ENCODE assay signal across 10 cellular contexts in genomic region chr10:43355749-43356371, GRCh38. TPM values are rescaled to one million over a fixed set of nuclear protein-coding genes. Genes with fewer than 3 reads are reported as not detected.
A peak's percentile ranks its signal among the peaks of the same experiment; 100 is the strongest.
DNase-seq lines count a peak whose midpoint lies in the region; ATAC-seq and TF ChIP-seq lines count a peak whose summit lies in the region.
"Had no signal": no experiment of that assay in that cellular context is flagged by ENCODE, and none has a peak within 500 bp of the region (broad histone marks: within the 10 kb centered on the region; RNA-seq: fewer than 3 reads in every experiment).

No MANE protein-coding gene starts in this region.

- TF ChIP-seq CTCF in left lung (IDR thresholded peaks at IDR 0.05) = no peak
- TF ChIP-seq CTCF in CD14-positive monocyte (IDR thresholded peaks at IDR 0.05) = no peak

- no peak overlapping the region for H3K27ac Mint-ChIP-seq in activated naive CD8-positive, alpha-beta T cell treated with anti-CD3 and anti-CD28 coated beads, Interleukin-2, amount 50 U/mL, for 24 hours
- no peak overlapping the region for H3K27ac Mint-ChIP-seq in CD14-positive monocyte

- ATAC-seq in activated naive CD8-positive, alpha-beta T cell treated with anti-CD3 and anti-CD28 coated beads, Interleukin-2, amount 50 U/mL, for 24 hours = peak; percentile 66
- ATAC-seq in left lung = no peak
- ATAC-seq in GM21825 (IDR thresholded peaks at IDR 0.05; ENCODE audit: unreplicated experiment) = no peak

- H3K9me3 Mint-ChIP-seq in activated naive CD8-positive, alpha-beta T cell treated with anti-CD3 and anti-CD28 coated beads, Interleukin-2, amount 50 U/mL, for 24 hours = no peaks in the 10 kb centered on the region
- H3K9me3 Mint-ChIP-seq in CD14-positive monocyte = peaks cover 0 to 5% (median 0%) of the 10 kb centered on the region in 7 donors

- peaks cover 22% of the 10 kb centered on the region for H3K4me1 Mint-ChIP-seq in activated naive CD8-positive, alpha-beta T cell treated with anti-CD3 and anti-CD28 coated beads, Interleukin-2, amount 50 U/mL, for 24 hours
- peaks cover 5% of the 10 kb centered on the region for H3K4me1 Mint-ChIP-seq in CD14-positive monocyte

- H3K36me3 ChIP-seq in MG63 (no peaks in the 10 kb centered on the region), mucosa of rectum (ENCODE audit: control insufficient read depth in 2 of 2, insufficient read depth in 2 of 2, low read length in 2 of 2) (no peaks in the 10 kb centered on the region), left lung (no peaks in the 10 kb centered on the region)

- H3K4me3 ChIP-seq in MG63 = no peak overlapping the region
- H3K4me3 ChIP-seq in mucosa of rectum (ENCODE audit: low read length in 2 of 2) = no peak overlapping the region
- H3K4me3 ChIP-seq in left lung = no peak overlapping the region

- intact Hi-C loops in left lung (cut with DNase I) (no loop called here), CD14-positive monocyte (cut with micrococcal nuclease) (no loop called here)

- no peaks in the 10 kb centered on the region for H3K27me3 ChIP-seq in MG63
- H3K27me3 ChIP-seq in mucosa of rectum (ENCODE audit: control insufficient read depth in 2 of 2, insufficient read depth in 2 of 2, low read length in 2 of 2) = no peaks in the 10 kb centered on the region
- peaks cover 0 to 18% of the 10 kb centered on the region in 2 donors for H3K27me3 ChIP-seq in left lung

- peaks cover 4% of the 10 kb centered on the region for H3K36me3 Mint-ChIP-seq in activated naive CD8-positive, alpha-beta T cell treated with anti-CD3 and anti-CD28 coated beads, Interleukin-2, amount 50 U/mL, for 24 hours (ENCODE audit: low read depth)
- H3K36me3 Mint-ChIP-seq in CD14-positive monocyte = no peaks in the 10 kb centered on the region

- H3K9ac ChIP-seq in mucosa of rectum (ENCODE audit: low read depth in 1 of 2, low read length in 2 of 2) = peak overlapping the region in 1 of 2 donors; percentile 18

- peak; percentile 58 for DNase-seq in Daoy (ENCODE audit: low read depth)
- DNase-seq in MG63 = peak; percentile 68
- DNase-seq in activated naive CD8-positive, alpha-beta T cell treated with anti-CD3 and anti-CD28 coated beads, Interleukin-2, amount 50 U/mL, for 24 hours = peak; percentile 8
- DNase-seq in left lung = no peak
- no peak for DNase-seq in NCI-H2029 (lab: John Stamatoyannopoulos, UW)
- no peak for DNase-seq in CD14-positive monocyte (ENCODE audit: low spot score)
- DNase-seq: NCI-H748 treated with DMSO at 0.1 percent for 48 hours had no signal

- H3K4me3 Mint-ChIP-seq in activated naive CD8-positive, alpha-beta T cell treated with anti-CD3 and anti-CD28 coated beads, Interleukin-2, amount 50 U/mL, for 24 hours = no peak overlapping the region
- no peak overlapping the region for H3K4me3 Mint-ChIP-seq in CD14-positive monocyte

- peaks cover 6 to 9% of the 10 kb centered on the region in 2 donors for H3K4me1 ChIP-seq in mucosa of rectum (ENCODE audit: control insufficient read depth in 2 of 2, insufficient read depth in 2 of 2, low read length in 2 of 2)
- H3K4me1 ChIP-seq in left lung = no peaks in the 10 kb centered on the region

- H3K27ac ChIP-seq in mucosa of rectum (ENCODE audit: low read depth in 2 of 2, low read length in 2 of 2) (peak overlapping the region; percentile 65 to 73), left lung (no peak overlapping the region)

- H3K9me3 ChIP-seq in MG63 (no peaks in the 10 kb centered on the region), mucosa of rectum (ENCODE audit: control insufficient read depth in 2 of 2, low read length in 2 of 2) (no peaks in the 10 kb centered on the region), left lung (no peaks in the 10 kb centered on the region)

- no peaks in the 10 kb centered on the region for H3K27me3 Mint-ChIP-seq in activated naive CD8-positive, alpha-beta T cell treated with anti-CD3 and anti-CD28 coated beads, Interleukin-2, amount 50 U/mL, for 24 hours
- peaks cover 13 to 24% (median 15%) of the 10 kb centered on the region in 3 donors for H3K27me3 Mint-ChIP-seq in CD14-positive monocyte (ENCODE audit: low read depth in 3 of 3)

RNA-seq across cellular contexts. Expression of gene FXYD4, which starts 15.6 kb away (rescaled TPM):
- not detected in 2 replicates for total RNA-seq in Daoy (2014; rRNA removed; shearing (Covaris generic))
- total RNA-seq in MG63 (2014; rRNA removed; shearing (Covaris generic); ENCODE audit: low replicate concordance) = not detected in 2 replicates
- total RNA-seq in left lung = 1 to 10 TPM; 1.0 to 6.0 TPM
- polyA plus RNA-seq in CD14-positive monocyte = not detected
- total RNA-seq: liver had no signal
- polyA plus RNA-seq: liver had no signal

RNA-seq across cellular contexts. Expression of gene HNRNPF, which starts 53.1 kb away (rescaled TPM):
- total RNA-seq in Daoy (2014; rRNA removed; shearing (Covaris generic)) = 137 and 148 TPM in 2 replicates
- total RNA-seq in MG63 (2014; rRNA removed; shearing (Covaris generic); ENCODE audit: low replicate concordance) = 286 and 294 TPM in 2 replicates
- total RNA-seq in left lung = 100 to 1,000 TPM; 161 to 230 TPM
- 100 to 1,000 TPM; 188 to 189 TPM for polyA plus RNA-seq in CD14-positive monocyte

Comparison
In these comparisons a context has a peak if more than half of its experiments do, and no peak if none do; other contexts are left out.
1. DNase-seq: peak in Daoy (single experiment), MG63 (single experiment) and activated naive CD8-positive, alpha-beta T cell treated with anti-CD3 and anti-CD28 coated beads, Interleukin-2, amount 50 U/mL, for 24 hours (single experiment); none in left lung (0 of 2), NCI-H2029 (single experiment) and CD14-positive monocyte (single experiment).
2. H3K27ac ChIP-seq: peak in mucosa of rectum (2 of 2); none in left lung (0 of 2).